In the genomic region with DNA sequence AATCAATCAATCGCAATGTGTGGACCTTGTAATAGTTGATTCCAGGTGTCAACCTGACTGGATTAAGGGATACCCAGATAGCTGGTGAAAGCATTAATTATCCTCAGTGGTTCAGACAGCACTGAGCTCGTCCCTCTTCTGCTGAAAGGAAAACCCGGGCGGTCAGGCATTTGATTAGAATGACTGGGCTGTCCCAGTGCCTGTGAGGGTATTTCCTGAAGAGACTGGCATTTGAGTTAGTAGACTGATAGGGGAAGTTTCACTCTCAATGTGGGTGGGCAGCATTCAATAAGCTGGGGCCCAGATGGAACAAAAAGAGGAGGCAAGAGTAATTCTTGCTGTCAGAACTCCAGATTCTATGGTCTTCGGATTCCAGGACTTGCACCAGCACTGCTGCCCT, we compare ENCODE assay signal across 12 cellular contexts.
"Had no signal": no experiment of that assay in that cellular context is flagged by ENCODE, and none has a peak within 500 bp of the region (broad histone marks: within the 10 kb centered on the region; RNA-seq: fewer than 3 reads in every experiment).

No MANE protein-coding gene starts in this region.

- H3K27ac Mint-ChIP-seq: activated naive CD4-positive, alpha-beta T cell treated with anti-CD3 and anti-CD28 coated beads for 36 hours; brain had no signal

- H3K4me1 Mint-ChIP-seq: brain had no signal

- ATAC-seq: activated CD4-positive, alpha-beta T cell treated with anti-CD3 and anti-CD28 coated beads for 36 hours; left colon; naive thymus-derived CD4-positive, alpha-beta T cell; upper lobe of right lung had no signal

- DNase-seq: activated CD4-positive, alpha-beta T cell treated with anti-CD3 and anti-CD28 coated beads for 36 hours; activated CD8-positive, alpha-beta memory T cell treated with anti-CD3 and anti-CD28 coated beads for 24 hours; activated naive CD4-positive, alpha-beta T cell treated with anti-CD3 and anti-CD28 coated beads for 36 hours; cerebellar nuclear complex; dermis blood vessel endothelial cell; left colon; naive thymus-derived CD4-positive, alpha-beta T cell; posterior cingulate gyrus; stimulated activated CD4-positive, alpha-beta T cell treated with anti-CD3 and anti-CD28 coated beads, Interleukin-15, amount 100 ng/mL, for 24 hours; stimulated activated CD4-positive, alpha-beta T cell treated with anti-CD3 and anti-CD28 coated beads, Interleukin-4, amount 100 ng/mL, for 4 hours; upper lobe of right lung had no signal

- H3K27me3 Mint-ChIP-seq: activated CD4-positive, alpha-beta T cell treated with anti-CD3 and anti-CD28 coated beads for 36 hours; naive thymus-derived CD4-positive, alpha-beta T cell had no signal

- H3K4me3 Mint-ChIP-seq: activated CD4-positive, alpha-beta T cell treated with anti-CD3 and anti-CD28 coated beads for 36 hours; activated naive CD4-positive, alpha-beta T cell treated with anti-CD3 and anti-CD28 coated beads for 36 hours; brain had no signal
